Comparison of ENCODE assay signal across 1 cellular context in genomic region chr2:66574701-66575624, GRCh38.
TF ChIP-seq lines count a peak whose summit lies in the region.

No MANE protein-coding gene starts in this region.

TF ChIP-seq in IMR-90, 13 proteins besides CTCF, POLR2A, EP300 and RAD21 (continued from another document):
- TF ChIP-seq MXI1 (IDR thresholded peaks at IDR 0.05; ENCODE audit: borderline replicate concordance, low read depth, low read length) (peak; percentile 27; the same call in 1 of the 2 replicates), USF2 (IDR thresholded peaks at IDR 0.05; ENCODE audit: low read depth, low read length) (no peak), NFE2L2 (IDR thresholded peaks at IDR 0.05; ENCODE audit: low read depth, low read length) (no peak)
